ENCODE assay signal across 1 cellular context in genomic region chr12:62259311-62259992, GRCh38.
TF ChIP-seq lines count a peak whose summit lies in the region.

No MANE protein-coding gene starts in this region.

TF ChIP-seq in GM23338, 12 proteins besides CTCF, POLR2A, EP300 and RAD21 (continued from another document):
- TF ChIP-seq REST (IDR thresholded peaks at IDR 0.05; ENCODE audit: unreplicated experiment) (no peak), ZNF331 (CRISPR knock-in tag; IDR thresholded peaks at IDR 0.05; ENCODE audit: low read depth) (no peak)
